Comparison of ENCODE assay signal across 1 cellular context in genomic region chr15:80042568-80042967, GRCh38.
TF ChIP-seq lines count a peak whose summit lies in the region.

No MANE protein-coding gene starts in this region.

TF ChIP-seq in GM23338, 12 proteins besides CTCF, POLR2A, EP300 and RAD21 (continued from another document):
- no peak for TF ChIP-seq REST (IDR thresholded peaks at IDR 0.05; ENCODE audit: unreplicated experiment)
